In the genomic region with DNA sequence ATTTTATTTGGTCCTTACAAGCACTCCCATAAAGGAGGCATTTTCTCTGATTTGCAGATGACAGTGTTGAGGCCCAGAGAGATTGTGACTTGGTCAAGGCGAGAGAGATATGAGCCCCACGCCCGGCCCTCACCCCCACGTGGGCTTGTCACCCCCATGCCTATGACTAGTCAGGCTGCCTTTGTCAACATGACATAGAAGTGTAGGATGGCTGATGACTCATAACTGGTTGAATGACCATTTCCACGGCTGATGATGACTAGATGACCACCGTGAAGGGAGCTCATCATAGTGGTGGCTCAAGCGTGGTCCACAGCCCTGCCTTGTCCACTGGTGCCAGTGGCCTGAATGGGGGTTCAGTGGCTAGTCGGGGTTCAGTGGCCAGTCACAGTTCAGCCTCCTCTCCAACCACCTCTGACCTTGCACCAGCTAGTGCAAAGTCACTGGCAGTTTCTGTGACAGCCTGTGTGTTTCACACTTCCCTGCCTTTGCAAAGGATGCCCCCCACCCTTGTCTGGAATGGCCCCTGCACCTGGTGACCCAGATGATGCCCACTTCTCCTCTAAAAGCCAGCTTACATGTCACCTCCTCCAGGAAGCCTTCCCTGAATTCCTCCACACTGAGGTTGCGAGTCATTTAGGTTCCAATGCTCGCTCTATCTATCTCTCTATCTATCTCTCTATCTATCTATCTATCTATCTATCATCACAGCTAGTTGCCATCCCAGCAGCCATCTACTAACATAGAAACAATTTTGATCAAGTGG, we compare ENCODE assay signal across 32 cellular contexts. TPM values are rescaled to one million over a fixed set of nuclear protein-coding genes. Genes with fewer than 3 reads are reported as not detected.
A peak's percentile ranks its signal among the peaks of the same experiment; 100 is the strongest.
DNase-seq lines count a peak whose midpoint lies in the region; ATAC-seq, FAIRE-seq and TF ChIP-seq lines count a peak whose summit lies in the region.
"Had no signal": no experiment of that assay in that cellular context is flagged by ENCODE, and none has a peak within 500 bp of the region (broad histone marks: within the 10 kb centered on the region; RNA-seq: fewer than 3 reads in every experiment).

No MANE protein-coding gene starts in this region.

- peak; percentile 28 for DNase-seq in ELR (ENCODE audit: low read depth)
- DNase-seq in RKO (ENCODE audit: low spot score): peak; percentile 28
- DNase-seq in dermis blood vessel endothelial cell: peak; percentile 13
- DNase-seq in osteoblast (ENCODE audit: insufficient read length, low spot score, missing footprints): peak; percentile 59
- DNase-seq in anterior cingulate cortex (lab: John Stamatoyannopoulos, UW): no peak
- DNase-seq in HTR-8/SVneo (ENCODE audit: insufficient read length, low spot score): no peak
- no peak for DNase-seq in omental fat pad (ENCODE audit: low spot score)
- DNase-seq: activated CD4-positive, alpha-beta T cell treated with anti-CD3 and anti-CD28 coated beads for 4 hours; activated CD8-positive, alpha-beta T cell treated with anti-CD3 and anti-CD28 coated beads, Interleukin-2, amount 10 ng/mL, durations not matched to agents 7 days and 5 days; colonic mucosa; effector CD8-positive, alpha-beta T cell; glutamatergic neuron; GOT3; kidney glomerular epithelial cell; lower lobe of right lung; mucosa of descending colon; natural killer cell; NCI-H1417; NCI-H2029; NCI-H524; NK-92 treated with Interleukin-12 subunit alpha and Interleukin-12 subunit beta, amount 100 ng/mL, for 24 hours; ovary; SJCRH30; stimulated activated naive CD4-positive, alpha-beta T cell; T1000; upper lobe of left lung; WERI-Rb-1 had no signal

- no peak for TF ChIP-seq CTCF in osteoblast (IDR thresholded peaks at IDR 0.05; ENCODE audit: extremely low read depth, low read depth, low read length)
- no peak for TF ChIP-seq CTCF in omental fat pad (IDR thresholded peaks at IDR 0.05)

- H3K79me2 ChIP-seq in osteoblast (ENCODE audit: insufficient read depth, low read length): no peaks in the 10 kb centered on the region

- no peaks in the 10 kb centered on the region for H3K9me3 ChIP-seq in osteoblast (ENCODE audit: low read depth, low read length)
- H3K9me3 ChIP-seq: colonic mucosa, lower lobe of right lung, mucosa of descending colon, ovary, SJCRH30, upper lobe of left lung had no signal

- H2AFZ ChIP-seq in osteoblast (ENCODE audit: low read length): no peak overlapping the region

- FAIRE-seq in HTR-8/SVneo (lab: Jason Lieb, UNC): no peak

- no peak overlapping the region for H3K27ac ChIP-seq in osteoblast (ENCODE audit: low read depth, low read length)
- H3K27ac ChIP-seq: colonic mucosa, epithelial cell of prostate, HL-60, lower lobe of right lung, ovary, SJCRH30, skin epidermis, upper lobe of left lung, WERI-Rb-1 had no signal

- H3K27me3 ChIP-seq in osteoblast (ENCODE audit: insufficient read depth, low read length): peaks cover 35% of the 10 kb centered on the region
- H3K27me3 ChIP-seq: ovary, SJCRH30 had no signal

- no peaks in the 10 kb centered on the region for H3K36me3 ChIP-seq in osteoblast (ENCODE audit: insufficient read depth, low read length)
- H3K36me3 ChIP-seq: colonic mucosa, lower lobe of right lung, ovary, SJCRH30, upper lobe of left lung had no signal

- H3K4me2 ChIP-seq in osteoblast (ENCODE audit: insufficient read depth, low read length): no peak overlapping the region

- no peak overlapping the region for H3K4me3 ChIP-seq in osteoblast (ENCODE audit: insufficient read depth, low read length)
- H3K4me3 ChIP-seq: colonic mucosa, lower lobe of right lung, mucosa of descending colon, ovary, SJCRH30, skin epidermis, upper lobe of left lung had no signal

- no peak for ATAC-seq in HG02973 (IDR thresholded peaks at IDR 0.05; ENCODE audit: unreplicated experiment)
- ATAC-seq in omental fat pad (ENCODE audit: low FRiP score): no peak
- ATAC-seq: activated CD8-positive, alpha-beta T cell treated with anti-CD3 and anti-CD28 coated beads, Interleukin-2, amount 10 ng/mL, durations not matched to agents 7 days and 5 days; lower lobe of right lung; mucosa of descending colon; natural killer cell; Panc1 had no signal

- H3K4me1 ChIP-seq in osteoblast (ENCODE audit: insufficient read depth, low read length): no peaks in the 10 kb centered on the region
- H3K4me1 ChIP-seq: colonic mucosa had no signal

- no peaks in the 10 kb centered on the region for H4K20me1 ChIP-seq in osteoblast (ENCODE audit: insufficient read depth, low read length)

RNA-seq across cellular contexts. Expression of a gene that starts 3.8 kb away (rescaled TPM):
- total RNA-seq in dermis blood vessel endothelial cell: 43.6 and 49.4 TPM in 2 replicates
- total RNA-seq in osteoblast: not detected in 2 replicates
- total RNA-seq in omental fat pad: 1 to 10 TPM in 3 of 4 donors, under 1 TPM in 1; 0.93 to 6.1 (median 2.4) TPM
- total RNA-seq: activated CD8-positive, alpha-beta T cell treated with anti-CD3 and anti-CD28 coated beads, Interleukin-2, amount 10 ng/mL, durations not matched to agents 7 days and 5 days had no signal

Comparison
In these comparisons a context has a peak if more than half of its experiments do, and no peak if none do; other contexts are left out.
1. DNase-seq: peak in ELR (single experiment), RKO (single experiment), dermis blood vessel endothelial cell (single experiment) and osteoblast (single experiment); none in anterior cingulate cortex (0 of 58), HTR-8/SVneo (single experiment) and omental fat pad (single experiment).